Comparison of ENCODE assay signal across 19 cellular contexts in genomic region chr5:173730610-173731302, GRCh38.
A peak's percentile ranks its signal among the peaks of the same experiment; 100 is the strongest.
DNase-seq lines count a peak whose midpoint lies in the region; ATAC-seq, FAIRE-seq and TF ChIP-seq lines count a peak whose summit lies in the region.
"Had no signal": no experiment of that assay in that cellular context is flagged by ENCODE, and none has a peak within 500 bp of the region (broad histone marks: within the 10 kb centered on the region; RNA-seq: fewer than 3 reads in every experiment).

No MANE protein-coding gene starts in this region.

- H3K9me3 ChIP-seq in neural progenitor cell (ENCODE audit: low read depth) (peaks cover 3% of the 10 kb centered on the region), upper lobe of right lung (no peaks in the 10 kb centered on the region)

- H3K27ac Mint-ChIP-seq in brain (peak overlapping the region in 3 of 5 experiments; percentile 20 to 79 (median 26)), neural progenitor cell (peak overlapping the region; percentile 15)

- H3K4me3 Mint-ChIP-seq in brain: no peak overlapping the region
- no peak overlapping the region for H3K4me3 Mint-ChIP-seq in neural progenitor cell
- H3K4me3 Mint-ChIP-seq: CD4-positive, CD25-positive, alpha-beta regulatory T cell had no signal

- H3K4me1 ChIP-seq in neural progenitor cell (peaks cover 10% of the 10 kb centered on the region), upper lobe of right lung (peaks cover 10% of the 10 kb centered on the region)

- no peak overlapping the region for H3K4me2 ChIP-seq in neural progenitor cell

- H4K20me1 ChIP-seq in neural progenitor cell (ENCODE audit: low read depth): no peaks in the 10 kb centered on the region

- H3K36me3 Mint-ChIP-seq in brain (no peaks in the 10 kb centered on the region), neural progenitor cell (no peaks in the 10 kb centered on the region)
- H3K36me3 Mint-ChIP-seq: CD4-positive, CD25-positive, alpha-beta regulatory T cell had no signal

- intact Hi-C loops in upper lobe of right lung (cut with DNase I): no loop called here

- H3K79me2 ChIP-seq in neural progenitor cell (ENCODE audit: low read depth): no peaks in the 10 kb centered on the region

- no peak overlapping the region for H2AFZ ChIP-seq in neural progenitor cell (replicated peaks)

- H3K9me3 Mint-ChIP-seq in brain (peaks cover 0 to 6% (median 3%) of the 10 kb centered on the region in 5 experiments), neural progenitor cell (no peaks in the 10 kb centered on the region)

- H3K9ac ChIP-seq in neural progenitor cell: no peak overlapping the region

- H3K4me1 Mint-ChIP-seq in brain (peaks cover 60% of the 10 kb centered on the region), neural progenitor cell (peaks cover 22% of the 10 kb centered on the region)

- H3K27ac ChIP-seq in neural progenitor cell (no peak overlapping the region), upper lobe of right lung (no peak overlapping the region)

- H3K36me3 ChIP-seq in neural progenitor cell (no peaks in the 10 kb centered on the region), upper lobe of right lung (no peaks in the 10 kb centered on the region)

- ATAC-seq in upper lobe of right lung (no peak), GM21360 (IDR thresholded peaks at IDR 0.05; ENCODE audit: unreplicated experiment) (no peak)
- ATAC-seq: PC-3 had no signal

- DNase-seq in NCI-H345 (lab: John Stamatoyannopoulos, UW) (peak; percentile 18), NCI-H345 treated with DMSO at 0.1 percent for 48 hours (lab: John Stamatoyannopoulos, UW; ENCODE audit: unreplicated experiment) (no peak), neural progenitor cell (ENCODE audit: low spot score) (no peak), upper lobe of right lung (peak; percentile 55), urothelium cell line (ENCODE audit: low spot score) (no peak)
- DNase-seq in activated effector memory CD4-positive, alpha-beta T cell treated with Interleukin-2 at 50 U/mL for 16 hours: no peak
- DNase-seq: CD4-positive, CD25-positive, alpha-beta regulatory T cell; GOT3; Karpas-422; MM.1S; NCI-H1105; NCI-H187; NCI-H2171 treated with DMSO at 0.1 percent for 48 hours; NCI-H524 treated with DMSO at 0.1 percent for 48 hours; NK-92 treated with Interleukin-12 subunit alpha and Interleukin-12 subunit beta, amount 100 ng/mL, for 24 hours; PC-3 had no signal

- H3K27me3 Mint-ChIP-seq in brain: peaks cover 7% of the 10 kb centered on the region
- H3K27me3 Mint-ChIP-seq in neural progenitor cell (ENCODE audit: insufficient read depth, low read depth): peaks cover 13% of the 10 kb centered on the region
- H3K27me3 Mint-ChIP-seq: CD4-positive, CD25-positive, alpha-beta regulatory T cell had no signal

- H3K4me3 ChIP-seq in neural progenitor cell (no peak overlapping the region), upper lobe of right lung (no peak overlapping the region)

- H3F3A ChIP-seq in neural progenitor cell (ENCODE audit: low read depth): no peaks in the 10 kb centered on the region

- no peak for TF ChIP-seq CTCF in brain (conservative IDR thresholded peaks at IDR 0.05)
- TF ChIP-seq CTCF in neural progenitor cell (IDR thresholded peaks at IDR 0.05): no peak
- no peak for TF ChIP-seq CTCF in upper lobe of right lung (IDR thresholded peaks at IDR 0.05)

- no peak for FAIRE-seq in urothelium cell line (lab: Jason Lieb, UNC)
- FAIRE-seq: D721Med had no signal

- H3K27me3 ChIP-seq in neural progenitor cell (no peaks in the 10 kb centered on the region), upper lobe of right lung (no peaks in the 10 kb centered on the region)

Comparison
In these comparisons a context has a peak if more than half of its experiments do, and no peak if none do; other contexts are left out.
1. DNase-seq: peak in NCI-H345 (single experiment) and upper lobe of right lung (single experiment); none in NCI-H345 treated with DMSO at 0.1 percent for 48 hours (single experiment), neural progenitor cell (single experiment), urothelium cell line (single experiment) and activated effector memory CD4-positive, alpha-beta T cell treated with Interleukin-2 at 50 U/mL for 16 hours (single experiment).